In genomic region chr1:156707027-156707426, GRCh38 we compare ENCODE assay signal across 9 cellular contexts. TPM values are rescaled to one million over a fixed set of nuclear protein-coding genes. Genes with fewer than 3 reads are reported as not detected.
DNase-seq lines count a peak whose midpoint lies in the region; ATAC-seq and TF ChIP-seq lines count a peak whose summit lies in the region.
"Had no signal": no experiment of that assay in that cellular context is flagged by ENCODE, and none has a peak within 500 bp of the region (broad histone marks: within the 10 kb centered on the region; RNA-seq: fewer than 3 reads in every experiment).

No MANE protein-coding gene starts in this region.

- H3K36me3 Mint-ChIP-seq in naive thymus-derived CD4-positive, alpha-beta T cell: no peaks in the 10 kb centered on the region

- peaks cover 28% of the 10 kb centered on the region for H3K4me1 ChIP-seq in HAP-1
- H3K4me1 ChIP-seq in naive thymus-derived CD4-positive, alpha-beta T cell (ENCODE audit: control insufficient read depth in 2 of 2, insufficient read depth in 2 of 2, low read length in 2 of 2): peaks cover 23 to 27% of the 10 kb centered on the region in 2 donors

- TF ChIP-seq CTCF in AG10803 (conservative IDR thresholded peaks at IDR 0.05; ENCODE audit: low read length): no peak

- H3K9me3 ChIP-seq in HAP-1: no peaks in the 10 kb centered on the region
- no peaks in the 10 kb centered on the region for H3K9me3 ChIP-seq in naive thymus-derived CD4-positive, alpha-beta T cell (ENCODE audit: control insufficient read depth in 2 of 3, low read length in 3 of 3)

- intact Hi-C loops in naive thymus-derived CD4-positive, alpha-beta T cell (cut with micrococcal nuclease): loop anchor here in 1 of 2 donors (2.0 to 5.0 kb wide), 2 partner anchors 20 to 80 kb away; no protein-coding TSS in a partner anchor

- peaks cover 11 to 37% (median 21%) of the 10 kb centered on the region in 7 donors for H3K4me1 Mint-ChIP-seq in naive thymus-derived CD4-positive, alpha-beta T cell

- peak overlapping the region; percentile 34 for H3K4me3 ChIP-seq in AG10803 (ENCODE audit: low read length)
- H3K4me3 ChIP-seq in HAP-1: peak overlapping the region; percentile 46
- peak overlapping the region; percentile 81 for H3K4me3 ChIP-seq in naive thymus-derived CD4-positive, alpha-beta T cell (ENCODE audit: low read length)

- no peak for DNase-seq in AG10803 (ENCODE audit: low read depth)
- no peak for DNase-seq in HAP-1 (ENCODE audit: low spot score in 2 of 2)
- DNase-seq in naive thymus-derived CD4-positive, alpha-beta T cell: no peak
- DNase-seq in cerebellar cortex (ENCODE audit: low spot score): no peak
- DNase-seq in NCI-H2196 treated with DMSO at 0.1 percent for 48 hours (lab: John Stamatoyannopoulos, UW; ENCODE audit: unreplicated experiment): no peak

- no peaks in the 10 kb centered on the region for H3K27me3 ChIP-seq in HAP-1 (ENCODE audit: low read depth)
- peaks cover 3 to 4% of the 10 kb centered on the region in 2 donors for H3K27me3 ChIP-seq in naive thymus-derived CD4-positive, alpha-beta T cell (ENCODE audit: control insufficient read depth in 2 of 2, insufficient read depth in 2 of 2, low read length in 2 of 2)

- CTCF ChIA-PET in naive thymus-derived CD4-positive, alpha-beta T cell (lab: Charles Lee): interaction anchor here (0.9 to 11.9 kb wide), 9 partner anchors 9 to 79 kb away, joined by 3 to 93 read pairs (median 5); partner anchors contain the start of gene MRPL24

- peak overlapping the region; percentile 8 to 95 (median 92) for H3K4me3 Mint-ChIP-seq in naive thymus-derived CD4-positive, alpha-beta T cell

- peak overlapping the region; percentile 65 for H3K27ac ChIP-seq in cingulate gyrus (ENCODE audit: low read depth, low read length)
- peak overlapping the region; percentile 71 for H3K27ac ChIP-seq in naive thymus-derived CD4-positive, alpha-beta T cell (ENCODE audit: low read depth, low read length)
- H3K27ac ChIP-seq: epithelial cell of prostate had no signal

- peak overlapping the region in 8 of 9 donors; percentile 36 to 94 (median 86) for H3K27ac Mint-ChIP-seq in naive thymus-derived CD4-positive, alpha-beta T cell

- POLR2A ChIA-PET in naive thymus-derived CD4-positive, alpha-beta T cell (lab: Charles Lee): interaction anchor here (0.6 to 2.4 kb wide), 8 partner anchors 17 to 250 kb away, joined by 3 to 13 read pairs (median 6); partner anchors contain the start of genes ISG20L2, MRPL24 and NAXE

- in situ Hi-C loops in HAP-1 (cut with MboI; ENCODE audit: low sequenced_read_pairs): no loop called here

- no peaks in the 10 kb centered on the region for H3K36me3 ChIP-seq in HAP-1 (replicated peaks)
- H3K36me3 ChIP-seq in naive thymus-derived CD4-positive, alpha-beta T cell (ENCODE audit: control insufficient read depth in 2 of 3, insufficient read depth in 3 of 3, low read length in 3 of 3): no peaks in the 10 kb centered on the region

- no peak for ATAC-seq in naive thymus-derived CD4-positive, alpha-beta T cell
- ATAC-seq in GM21360 (IDR thresholded peaks at IDR 0.05; ENCODE audit: unreplicated experiment): no peak
- no peak for ATAC-seq in GM21528 (IDR thresholded peaks at IDR 0.05; ENCODE audit: low FRiP score, unreplicated experiment)

- H3K9me3 Mint-ChIP-seq in naive thymus-derived CD4-positive, alpha-beta T cell: no peaks in the 10 kb centered on the region

- peaks cover 8 to 41% (median 18%) of the 10 kb centered on the region in 5 donors for H3K27me3 Mint-ChIP-seq in naive thymus-derived CD4-positive, alpha-beta T cell

RNA-seq across cellular contexts. Expression of gene CRABP2, which starts 1.6 kb away (rescaled TPM):
- total RNA-seq in naive thymus-derived CD4-positive, alpha-beta T cell: 1 to 10 TPM in 4 of 5 experiments, under 1 TPM in 1; 0.38 to 2.5 (median 1.4) TPM
- 1 to 10 TPM in 1 of 2 donors, under 1 TPM in 1; 0.40 to 1.1 TPM for polyA plus RNA-seq in naive thymus-derived CD4-positive, alpha-beta T cell

RNA-seq across cellular contexts. Expression of gene METTL25B, which starts 21.2 kb away (rescaled TPM):
- 10 to 100 TPM; 16.0 to 29.8 (median 29.1) TPM for total RNA-seq in naive thymus-derived CD4-positive, alpha-beta T cell
- 1 to 10 TPM; 4.4 to 5.1 TPM for polyA plus RNA-seq in naive thymus-derived CD4-positive, alpha-beta T cell

RNA-seq across cellular contexts. Expression of gene ISG20L2, which starts 21.5 kb away (rescaled TPM):
- 10 to 100 TPM; 44.7 to 59.9 (median 53.9) TPM for total RNA-seq in naive thymus-derived CD4-positive, alpha-beta T cell
- polyA plus RNA-seq in naive thymus-derived CD4-positive, alpha-beta T cell: 10 to 100 TPM; 15.3 to 20.6 TPM

RNA-seq across cellular contexts. Expression of gene NES, which starts 29.8 kb away (rescaled TPM):
- total RNA-seq in naive thymus-derived CD4-positive, alpha-beta T cell: under 1 TPM in 1 of 5 experiments, not detected in 4; 0.05 TPM
- polyA plus RNA-seq in naive thymus-derived CD4-positive, alpha-beta T cell: not detected

RNA-seq across cellular contexts. Expression of gene MRPL24, which starts 33.9 kb away (rescaled TPM):
- total RNA-seq in naive thymus-derived CD4-positive, alpha-beta T cell: 10 to 100 TPM; 19.1 to 68.9 (median 47.2) TPM
- polyA plus RNA-seq in naive thymus-derived CD4-positive, alpha-beta T cell: 10 to 100 TPM; 86.3 to 98.0 TPM
